Comparison of ENCODE assay signal across 30 cellular contexts in the genomic region with DNA sequence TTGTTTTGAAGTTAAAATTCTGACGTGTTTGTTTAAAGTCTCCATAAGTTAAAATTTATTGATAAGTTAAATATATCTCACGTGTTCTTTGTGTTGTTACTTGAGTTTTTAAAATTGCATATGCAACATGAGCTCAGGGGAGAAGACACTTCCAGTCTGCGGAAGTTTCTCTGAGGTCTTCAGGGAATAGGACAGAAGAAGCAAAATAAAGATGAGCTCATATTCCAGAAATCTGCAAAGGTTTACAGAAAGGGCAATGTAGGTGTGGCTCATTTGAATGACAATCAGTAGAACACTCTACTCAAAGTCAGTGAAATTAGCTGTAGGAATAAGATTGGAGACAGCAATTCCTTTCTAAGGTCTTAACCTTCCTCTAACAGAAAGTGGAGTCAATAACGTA. TPM values are rescaled to one million over a fixed set of nuclear protein-coding genes. Genes with fewer than 3 reads are reported as not detected.
"Had no signal": no experiment of that assay in that cellular context is flagged by ENCODE, and none has a peak within 500 bp of the region (broad histone marks: within the 10 kb centered on the region; RNA-seq: fewer than 3 reads in every experiment).

No MANE protein-coding gene starts in this region.

- H3K27ac ChIP-seq: coronary artery, dorsolateral prefrontal cortex, gastroesophageal sphincter, neutrophil, uterus had no signal

- H3K36me3 ChIP-seq: gastroesophageal sphincter, neutrophil, uterus had no signal

- DNase-seq: activated B cell treated with CpG ODN at 0.5 μM for 24 hours; activated CD4-positive, alpha-beta T cell treated with anti-CD3 and anti-CD28 coated beads, Interleukin-2, amount 50 U/mL, for 1 hour; activated CD8-positive, alpha-beta T cell treated with anti-CD3 and anti-CD28 coated beads for 36 hours; activated gamma-delta T cell treated with Interleukin-2 at 50 U/mL for 16 hours; activated naive CD8-positive, alpha-beta T cell treated with anti-CD3 and anti-CD28 coated beads, Interleukin-2, amount 50 U/mL, for 24 hours; activated T-cell treated with anti-CD3 and anti-CD28 coated beads, Interleukin-2, amount 50 U/mL, for 4 hours; amygdala; dorsolateral prefrontal cortex; effector memory CD4-positive, alpha-beta T cell; head of caudate nucleus; hippocampal formation; left cardiac atrium; mammary epithelial cell; naive B cell; nephron progenitor cell; retina; small intestine; stimulated activated CD4-positive, alpha-beta T cell treated with anti-CD3 and anti-CD28 coated beads, Interleukin-1b, Interleukin-23, amount 100 ng/mL, for 48 hours; stimulated activated CD4-positive, alpha-beta T cell treated with anti-CD3 and anti-CD28 coated beads, Interleukin-4, amount 100 ng/mL, for 4 hours; stimulated activated CD8-positive, alpha-beta memory T cell treated with anti-CD3 and anti-CD28 coated beads, Interleukin-4, amount 100 ng/mL, for 48 hours; stimulated activated naive CD8-positive, alpha-beta T cell treated with anti-CD3 and anti-CD28 coated beads, Interleukin-15, amount 100 ng/mL, for 72 hours; substantia nigra; T-helper 2 cell; uterus had no signal

- H3K4me3 ChIP-seq: coronary artery, dorsolateral prefrontal cortex, gastroesophageal sphincter, uterus had no signal

- H3K4me1 ChIP-seq: gastroesophageal sphincter, uterus had no signal

- ATAC-seq: activated CD8-positive, alpha-beta T cell treated with anti-CD3 and anti-CD28 coated beads for 36 hours; activated naive CD8-positive, alpha-beta T cell treated with anti-CD3 and anti-CD28 coated beads, Interleukin-2, amount 50 U/mL, for 24 hours; activated T-cell treated with anti-CD3 and anti-CD28 coated beads, Interleukin-2, amount 50 U/mL, for 4 hours; activated T-helper 17 cell treated with anti-CD3 and anti-CD28 coated beads, Interleukin-2, amount 50 U/mL, for 72 hours; gastroesophageal sphincter; left cardiac atrium; sciatic nerve; stimulated activated memory B cell treated with anti-CD40 and anti-IgM and Interleukin-4, amounts not matched to agents 10 μg/mL and 1 μg/mL and 100 μg/mL, for 72 hours; stimulated activated naive CD8-positive, alpha-beta T cell treated with anti-CD3 and anti-CD28 coated beads, Interleukin-15, amount 100 ng/mL, for 72 hours had no signal

- H3K27me3 ChIP-seq: dorsolateral prefrontal cortex, gastroesophageal sphincter, neutrophil, uterus had no signal

- H3K9me3 ChIP-seq: gastroesophageal sphincter, neutrophil, uterus had no signal

RNA-seq across cellular contexts. Expression of gene CACNA2D1, which starts 53.7 kb away (rescaled TPM):
- total RNA-seq: activated B cell treated with CpG ODN at 0.5 μM for 24 hours; activated CD8-positive, alpha-beta T cell treated with anti-CD3 and anti-CD28 coated beads for 36 hours; activated T-helper 17 cell treated with anti-CD3 and anti-CD28 coated beads, Interleukin-2, amount 50 U/mL, for 72 hours had no signal
